Comparison of ENCODE assay signal across 1 cellular context in genomic region chr14:69997849-69998248, GRCh38.
TF ChIP-seq lines count a peak whose summit lies in the region.

No MANE protein-coding gene starts in this region.

TF ChIP-seq in HEK293, 187 proteins besides CTCF, POLR2A, EP300 and RAD21 (continued from another document and continues in another):
- TF ChIP-seq ZSCAN4 (tag by site-specific recombination; IDR thresholded peaks at IDR 0.05) (no peak), ZNF398 (tag by site-specific recombination; IDR thresholded peaks at IDR 0.05) (peak; percentile 25; the same call in 1 of the 2 replicates), HIC1 (tag by site-specific recombination; IDR thresholded peaks at IDR 0.05) (peak; percentile 34; the same call in 1 of the 2 replicates), ZNF394 (tag by site-specific recombination; IDR thresholded peaks at IDR 0.05; ENCODE audit: borderline replicate concordance) (peak; percentile 53; the same call in 1 of the 2 replicates), ZNF549 (tag by site-specific recombination; IDR thresholded peaks at IDR 0.05) (no peak), TCF7L2 (IDR thresholded peaks at IDR 0.05; ENCODE audit: borderline replicate concordance, low read depth, low read length) (no peak), OVOL3 (tag by site-specific recombination; IDR thresholded peaks at IDR 0.05) (no peak), ZNF114 (tag by site-specific recombination; IDR thresholded peaks at IDR 0.05) (no peak), ZNF518A (tag by site-specific recombination; conservative IDR thresholded peaks at IDR 0.05; ENCODE audit: low read depth) (no peak), ZNF747 (tag by site-specific recombination; IDR thresholded peaks at IDR 0.05) (no peak), MYNN (tag by site-specific recombination; IDR thresholded peaks at IDR 0.05; ENCODE audit: borderline replicate concordance) (no peak), FEZF1 (tag by site-specific recombination; IDR thresholded peaks at IDR 0.05) (peak; percentile 90), ZNF37A (tag by site-specific recombination; IDR thresholded peaks at IDR 0.05) (no peak), ZNF785 (tag by site-specific recombination; IDR thresholded peaks at IDR 0.05) (no peak), TRIM28 (IDR thresholded peaks at IDR 0.05; ENCODE audit: borderline replicate concordance, low read length) (peak; percentile 79; the same call in 1 of the 2 replicates), ZIC2 (tag by site-specific recombination; IDR thresholded peaks at IDR 0.05) (no peak; the same call in 1 of the 2 replicates), ZNF133 (tag by site-specific recombination; IDR thresholded peaks at IDR 0.05) (no peak), HOXC10 (CRISPR knock-in tag; IDR thresholded peaks at IDR 0.05) (no peak), ZFP37 (tag by site-specific recombination; IDR thresholded peaks at IDR 0.05) (no peak), ZNF221 (tag by site-specific recombination; IDR thresholded peaks at IDR 0.05; ENCODE audit: borderline replicate concordance) (no peak), ZSCAN18 (tag by site-specific recombination; IDR thresholded peaks at IDR 0.05) (no peak), GLIS2 (tag by site-specific recombination; IDR thresholded peaks at IDR 0.05) (peak; percentile 42; the same call in 1 of the 2 replicates), ZNF843 (tag by site-specific recombination; IDR thresholded peaks at IDR 0.05) (0 out of 2 replicates have a peak, but pooled peaks have one; percentile 33), ZFP3 (tag by site-specific recombination; IDR thresholded peaks at IDR 0.05; ENCODE audit: low read depth) (no peak), ZNF692 (tag by site-specific recombination; IDR thresholded peaks at IDR 0.05) (peak; percentile 59), ZEB2 (tag by site-specific recombination; IDR thresholded peaks at IDR 0.05) (peak; percentile 58; the same call in 1 of the 2 replicates), KLF8 (tag by site-specific recombination; IDR thresholded peaks at IDR 0.05) (peak; percentile 46; the same call in 1 of the 2 replicates), ZNF629 (tag by site-specific recombination; IDR thresholded peaks at IDR 0.05) (peak; percentile 92), ZNF366 (tag by site-specific recombination; conservative IDR thresholded peaks at IDR 0.05) (peak; percentile 73), KLF10 (tag by site-specific recombination; IDR thresholded peaks at IDR 0.05) (no peak), ZNF140 (tag by site-specific recombination; IDR thresholded peaks at IDR 0.05) (no peak), ZNF423 (tag by site-specific recombination; IDR thresholded peaks at IDR 0.05) (no peak), PRDM10 (tag by site-specific recombination; IDR thresholded peaks at IDR 0.05) (peak; percentile 53), ZNF837 (tag by site-specific recombination; IDR thresholded peaks at IDR 0.05) (no peak), PATZ1 (tag by site-specific recombination; IDR thresholded peaks at IDR 0.05) (peak; percentile 53; the same call in 1 of the 2 replicates), ZNF777 (tag by site-specific recombination; IDR thresholded peaks at IDR 0.05; ENCODE audit: borderline replicate concordance) (no peak), ZNF362 (tag by site-specific recombination; IDR thresholded peaks at IDR 0.05) (0 out of 2 replicates have a peak, but pooled peaks have one; percentile 45), ZNF555 (tag by site-specific recombination; conservative IDR thresholded peaks at IDR 0.05) (no peak), GLIS1 (tag by site-specific recombination; IDR thresholded peaks at IDR 0.05) (peak; percentile 90)
